ENCODE assay signal across 9 cellular contexts in the genomic region with DNA sequence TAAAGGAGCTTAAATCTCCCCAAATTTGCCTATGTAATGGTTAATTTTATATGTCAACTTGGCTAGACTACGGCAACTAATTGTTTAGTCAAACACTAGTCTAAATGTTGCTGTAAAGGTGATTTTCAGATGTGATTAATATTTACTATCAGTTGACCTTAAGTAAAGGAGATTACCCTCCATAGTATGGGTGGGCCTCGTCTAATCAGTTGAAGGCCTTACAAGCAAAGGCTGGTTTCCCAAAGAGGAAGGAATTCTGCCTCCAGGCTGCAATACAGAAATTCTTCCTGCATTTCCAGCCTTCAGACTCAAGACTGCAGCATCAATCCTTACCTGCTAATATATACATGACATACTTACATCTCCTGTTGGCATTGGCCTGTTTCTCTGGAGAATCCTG. TPM values are rescaled to one million over a fixed set of nuclear protein-coding genes. Genes with fewer than 3 reads are reported as not detected.
"Had no signal": no experiment of that assay in that cellular context is flagged by ENCODE, and none has a peak within 500 bp of the region (broad histone marks: within the 10 kb centered on the region; RNA-seq: fewer than 3 reads in every experiment).

No MANE protein-coding gene starts in this region.

- H3K27ac Mint-ChIP-seq: H9, IgD-negative memory B cell had no signal

- H3K4me3 Mint-ChIP-seq: H9, IgD-negative memory B cell had no signal

- H3K27ac ChIP-seq: HL-60 had no signal

- DNase-seq: GOT3, H9, HCEC 1CT, Kasumi-1, KG1 had no signal

- H3K9me3 Mint-ChIP-seq: IgD-negative memory B cell had no signal

- FAIRE-seq: H54, HepG2 had no signal

- H3K27me3 Mint-ChIP-seq: IgD-negative memory B cell had no signal

- ATAC-seq: HepG2 had no signal

RNA-seq across cellular contexts. Expression of a gene that starts 23.6 kb away (rescaled TPM):
- polyA plus RNA-seq: IgD-negative memory B cell had no signal
